In the genomic region with DNA sequence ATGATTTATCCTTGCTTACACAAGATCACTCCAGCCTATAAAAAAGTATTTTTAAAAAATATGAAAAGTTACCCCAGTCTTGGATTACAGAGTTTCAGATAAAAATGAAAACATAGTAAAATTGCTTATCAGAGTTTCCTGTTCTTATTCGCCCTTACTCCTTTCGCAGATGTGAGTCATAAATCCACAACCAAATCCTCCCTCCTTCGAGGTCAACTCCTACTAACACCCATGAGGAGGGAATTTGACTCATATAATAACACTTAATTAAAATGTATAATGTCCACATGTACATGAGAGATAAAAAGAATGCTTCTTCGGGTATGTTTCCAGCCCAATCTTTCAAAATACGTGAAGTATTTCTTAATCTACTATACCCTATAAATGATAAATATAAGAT, we compare ENCODE assay signal across 3 cellular contexts. TPM values are rescaled to one million over a fixed set of nuclear protein-coding genes. Genes with fewer than 3 reads are reported as not detected.
"Had no signal": no experiment of that assay in that cellular context is flagged by ENCODE, and none has a peak within 500 bp of the region (broad histone marks: within the 10 kb centered on the region; RNA-seq: fewer than 3 reads in every experiment).

No MANE protein-coding gene starts in this region.

RNA-seq across cellular contexts. Expression of a gene that starts 23.9 kb away (rescaled TPM):
- total RNA-seq: ascending aorta, cardiac septum, RPMI7951 had no signal
